Comparison of ENCODE assay signal across 8 cellular contexts in genomic region chr22:19478466-19479357, GRCh38. TPM values are rescaled to one million over a fixed set of nuclear protein-coding genes. Genes with fewer than 3 reads are reported as not detected.
DNase-seq lines count a peak whose midpoint lies in the region; ATAC-seq, FAIRE-seq and TF ChIP-seq lines count a peak whose summit lies in the region.

A gene with protein sequence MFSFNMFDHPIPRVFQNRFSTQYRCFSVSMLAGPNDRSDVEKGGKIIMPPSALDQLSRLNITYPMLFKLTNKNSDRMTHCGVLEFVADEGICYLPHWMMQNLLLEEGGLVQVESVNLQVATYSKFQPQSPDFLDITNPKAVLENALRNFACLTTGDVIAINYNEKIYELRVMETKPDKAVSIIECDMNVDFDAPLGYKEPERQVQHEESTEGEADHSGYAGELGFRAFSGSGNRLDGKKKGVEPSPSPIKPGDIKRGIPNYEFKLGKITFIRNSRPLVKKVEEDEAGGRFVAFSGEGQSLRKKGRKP (minus strand): TSS chr22:19479193. CDS start chr22:19479085, 108 bp downstream.

- H3K27ac Mint-ChIP-seq in dendritic cell treated with granulocyte-macrophage colony-stimulating factor and Interleukin-4, amounts not matched to agents 40 ng/mL and 50 ng/mL, for 4 days: peak within 1 kb of the TSS; percentile 97

- DNase-seq in NCI-H460 (ENCODE audit: extremely low read depth, low read depth) (peak; percentile 59), HepG2 (ENCODE audit: low spot score) (peak; percentile 70)
- peak; percentile 63 to 67 for DNase-seq in activated CD4-positive, alpha-beta T cell treated with anti-CD3 and anti-CD28 coated beads, Interleukin-2, amount 50 U/mL, for 24 hours (ENCODE audit: low read depth in 1 of 2, low spot score in 1 of 2)
- DNase-seq in stimulated activated CD4-positive, alpha-beta T cell treated with anti-CD3 and anti-CD28 coated beads, Interleukin-4, amount 100 ng/mL, for 24 hours: peak; percentile 81

- no peak; a peak in 1 of 4 replicates for TF ChIP-seq EP300 in HepG2 (IDR thresholded peaks at IDR 0.05; ENCODE audit: low read depth in 2 of 2, low read length in 2 of 2)
- TF ChIP-seq EP300 in HepG2 (CRISPR knock-in tag; IDR thresholded peaks at IDR 0.05; ENCODE audit: borderline replicate concordance): no peak

- H3K4me2 ChIP-seq in HepG2 (ENCODE audit: low read depth, low read length): peak within 1 kb of the TSS; percentile 83

- H3K4me3 Mint-ChIP-seq in dendritic cell treated with granulocyte-macrophage colony-stimulating factor and Interleukin-4, amounts not matched to agents 40 ng/mL and 50 ng/mL, for 4 days: peak within 1 kb of the TSS; percentile 88

- TF ChIP-seq RAD21 in HepG2 (CRISPR knock-in tag; IDR thresholded peaks at IDR 0.05): no peak

- in situ Hi-C loops in HepG2 (cut with HindIII; ENCODE audit: extremely low pct_ligation_motif_present, low pct_unique_long_range_greater_than_20kb): loop anchor here (10.0 kb wide), 1 partner anchor 184 kb away; the partner anchor contains the start of gene CLTCL1

- no peak for TF ChIP-seq CTCF in HepG2 (CRISPR knock-in tag; IDR thresholded peaks at IDR 0.05)

- CTCF ChIA-PET in HepG2 (lab: Yijun Ruan, JAX; ENCODE audit: low intra/inter-chr PET ratio, low total read pairs): no interaction called here

- peak; percentile 47 for ATAC-seq in HG03064 (IDR thresholded peaks at IDR 0.05; ENCODE audit: low read depth, unreplicated experiment)
- peak; percentile 87 for ATAC-seq in HepG2

- no peaks in the 10 kb centered on the region for H3K36me3 ChIP-seq in ACC112 (ENCODE audit: insufficient read depth, low read length)
- peaks cover 6 to 17% of the 10 kb centered on the region in 2 experiments for H3K36me3 ChIP-seq in HepG2 (replicated peaks in 1 of 2; ENCODE audit: control insufficient read depth in 1 of 2, insufficient read depth in 2 of 2, low read length in 2 of 2)

- H3K4me1 ChIP-seq in ACC112 (ENCODE audit: control insufficient read depth, insufficient read depth, low read length, unreplicated experiment) (peaks cover 31% of the 10 kb centered on the region), HepG2 (ENCODE audit: insufficient read depth, low read length) (peaks cover 26% of the 10 kb centered on the region)

- H3K27ac ChIP-seq in ACC112 (ENCODE audit: low read depth, low read length) (peak within 1 kb of the TSS; percentile 93), HepG2 (ENCODE audit: extremely low read length, insufficient read depth, low read length) (peak within 1 kb of the TSS; percentile 97)

- H3K9ac ChIP-seq in HepG2 (ENCODE audit: insufficient read depth, low read depth, low read length): peak within 1 kb of the TSS; percentile 97

- peaks cover 13% of the 10 kb centered on the region; the same call in 1 of the 2 replicates for H4K20me1 ChIP-seq in HepG2 (ENCODE audit: insufficient read depth, low read length)

- H3K27me3 Mint-ChIP-seq in dendritic cell treated with granulocyte-macrophage colony-stimulating factor and Interleukin-4, amounts not matched to agents 40 ng/mL and 50 ng/mL, for 4 days: no peaks in the 10 kb centered on the region

- H3K4me3 ChIP-seq in ACC112 (ENCODE audit: low read depth, low read length) (peak within 1 kb of the TSS; percentile 97), HepG2 (replicated peaks in 1 of 3; ENCODE audit: insufficient read depth in 1 of 3, low read depth in 2 of 3, low read length in 3 of 3) (peak within 1 kb of the TSS; percentile 71 to 98 (median 97))

- H2AFZ ChIP-seq in ACC112 (ENCODE audit: low read length, unreplicated experiment) (peak within 1 kb of the TSS; percentile 35), HepG2 (ENCODE audit: low read length) (peak within 1 kb of the TSS; percentile 99)

- POLR2A ChIA-PET in HepG2 (lab: Yijun Ruan, JAX): interaction anchor here (1.0 to 2.1 kb wide), 4 partner anchors 31 to 334 kb away, joined by 4 to 12 read pairs (median 7); partner anchors contain the start of genes C22orf39, ESS2, HIRA and MRPL40

- no peaks in the 10 kb centered on the region for H3K27me3 ChIP-seq in ACC112 (ENCODE audit: insufficient read depth, low read length)
- H3K27me3 ChIP-seq in HepG2 (ENCODE audit: control insufficient read depth in 1 of 2, insufficient read depth in 2 of 2, low read length in 2 of 2): no peaks in the 10 kb centered on the region; a peak in 1 of 5 replicates

- H3K79me2 ChIP-seq in ACC112 (ENCODE audit: control insufficient read depth, insufficient read depth, low read length, unreplicated experiment): peaks cover 55% of the 10 kb centered on the region
- peaks cover 51% of the 10 kb centered on the region for H3K79me2 ChIP-seq in HepG2 (ENCODE audit: insufficient read depth, low read length)

- H3K9me3 ChIP-seq in HepG2 (ENCODE audit: low read length): no peaks in the 10 kb centered on the region

- H3K4me1 Mint-ChIP-seq in dendritic cell treated with granulocyte-macrophage colony-stimulating factor and Interleukin-4, amounts not matched to agents 40 ng/mL and 50 ng/mL, for 4 days (ENCODE audit: low read depth): peaks cover 29% of the 10 kb centered on the region

- no peak for FAIRE-seq in HepG2 (lab: Jason Lieb, UNC)

- TF ChIP-seq POLR2A in GM18526 (IDR thresholded peaks at IDR 0.05; ENCODE audit: extremely low read depth, insufficient read length) (peak; percentile 53), HepG2 (IDR thresholded peaks at IDR 0.05; ENCODE audit: insufficient read depth in 1 of 2, low read depth in 2 of 2, low read length in 2 of 2) (peak in 1 of 2 experiments; percentile 60; a peak in 2 of 4 replicates)

- intact Hi-C loops in dendritic cell treated with granulocyte-macrophage colony-stimulating factor and Interleukin-4, amounts not matched to agents 40 ng/mL and 50 ng/mL, for 4 days (cut with micrococcal nuclease): loop anchor here (1.0 to 10.0 kb wide), 5 partner anchors 31 to 334 kb away; partner anchors contain the start of genes C22orf39, CLTCL1, ESS2 and MRPL40
- intact Hi-C loops in HepG2 (cut with micrococcal nuclease; ENCODE audit: unreplicated experiment): loop anchor here (2.0 to 10.0 kb wide), 4 partner anchors 32 to 174 kb away; partner anchors contain the start of genes C22orf39 and HIRA

- BruUV-seq in HepG2 (replicated peaks; lab: Mats Ljungman, UMichigan): TSS peak; percentile 65

- H3K36me3 Mint-ChIP-seq in dendritic cell treated with granulocyte-macrophage colony-stimulating factor and Interleukin-4, amounts not matched to agents 40 ng/mL and 50 ng/mL, for 4 days (ENCODE audit: low read depth): peaks cover 35% of the 10 kb centered on the region

- 1% methylated on average over 18 of the region's 66 CpGs for WGBS in HepG2 (ENCODE audit: low lambda C conversion rate)

- H3K9me3 Mint-ChIP-seq in dendritic cell treated with granulocyte-macrophage colony-stimulating factor and Interleukin-4, amounts not matched to agents 40 ng/mL and 50 ng/mL, for 4 days: no peaks in the 10 kb centered on the region

TF ChIP-seq in HepG2, 621 proteins besides CTCF, POLR2A, EP300 and RAD21 (continues in another document):
- TF ChIP-seq KDM2A (CRISPR knock-in tag; IDR thresholded peaks at IDR 0.05; ENCODE audit: borderline replicate concordance, low read depth): peak; percentile 28; the same call in 1 of the 2 replicates
- no peak for TF ChIP-seq RFX5 (IDR thresholded peaks at IDR 0.05; ENCODE audit: low read depth, low read length)
- peak; percentile 50; the same call in 1 of the 2 replicates for TF ChIP-seq KDM5B (CRISPR knock-in tag; IDR thresholded peaks at IDR 0.05; ENCODE audit: borderline replicate concordance)
- TF ChIP-seq RBFOX2 (IDR thresholded peaks at IDR 0.05; ENCODE audit: low read depth, low read length): peak; percentile 80
- TF ChIP-seq ARID2 (CRISPR knock-in tag; IDR thresholded peaks at IDR 0.05; ENCODE audit: borderline replicate concordance): no peak
- TF ChIP-seq ZNF674 (CRISPR knock-in tag; IDR thresholded peaks at IDR 0.05; ENCODE audit: low read depth): no peak
- no peak for TF ChIP-seq ZKSCAN1 (IDR thresholded peaks at IDR 0.05; ENCODE audit: low read length)
- TF ChIP-seq NFKBIZ (CRISPR knock-in tag; IDR thresholded peaks at IDR 0.05): no peak
- TF ChIP-seq DNMT1 (CRISPR knock-in tag; IDR thresholded peaks at IDR 0.05): no peak

RNA-seq across cellular contexts. Expression of the gene that starts here (rescaled TPM):
- 49.7 and 56.8 TPM in 2 replicates for total RNA-seq in NCI-H460 (2014; rRNA removed; shearing (Covaris generic))
- polyA plus RNA-seq in NCI-H460 (2014; cell fraction: nucleus; rRNA removed): 34.1 and 44.0 TPM in 2 replicates
- total RNA-seq in HepG2 (2016; rRNA removed; fragmentation: Illumina TruSeq; extraction: Trizol): 51.1 and 58.2 TPM in 2 replicates
- 23.2 and 32.3 TPM in 2 replicates for total RNA-seq in HepG2 (2016; cell fraction: cytosol; rRNA removed; fragmentation: Illumina TruSeq; extraction: Trizol; ENCODE audit: low read depth)
- 55.2 and 58.4 TPM in 2 replicates for total RNA-seq in HepG2 (2016; cell fraction: insoluble cytoplasmic fraction; rRNA removed; fragmentation: Illumina TruSeq; extraction: Trizol)
- total RNA-seq in HepG2 (2016; cell fraction: membrane; rRNA removed; fragmentation: Illumina TruSeq; extraction: Trizol): 29.0 and 30.3 TPM in 2 replicates
- 29.6 and 37.6 TPM in 2 replicates for total RNA-seq in HepG2 (2016; cell fraction: nucleus; rRNA removed; fragmentation: Illumina TruSeq; extraction: Trizol)
- polyA plus RNA-seq in HepG2 (2011; rRNA removed): 45.0 and 47.9 TPM in 2 replicates
- polyA plus RNA-seq in HepG2 (2011; cell fraction: cytosol; rRNA removed): 41.5 and 49.4 TPM in 2 replicates
- 42.9 and 51.2 TPM in 2 replicates for polyA plus RNA-seq in HepG2 (2011; cell fraction: nucleus; rRNA removed)
- polyA plus RNA-seq in HepG2 (2012): 29.1 and 43.9 TPM in 2 replicates
- 54.2 and 76.9 TPM in 2 replicates for polyA plus RNA-seq in HepG2 (2016; cell fraction: cytosol; fragmentation: Illumina TruSeq; extraction: Trizol; ENCODE audit: low read depth)
- polyA plus RNA-seq in HepG2 (2016; cell fraction: insoluble cytoplasmic fraction; fragmentation: Illumina TruSeq; extraction: Trizol; ENCODE audit: low read depth): 87.5 and 96.2 TPM in 2 replicates
- polyA plus RNA-seq in HepG2 (2016; cell fraction: membrane; fragmentation: Illumina TruSeq; extraction: Trizol; ENCODE audit: low read depth): 46.8 and 50.4 TPM in 2 replicates
- polyA plus RNA-seq in HepG2 (2016; cell fraction: nucleus; fragmentation: Illumina TruSeq; extraction: Trizol; ENCODE audit: insufficient read depth, low read depth): 73.9 and 75.5 TPM in 2 replicates
- 41.3 and 201 TPM in 2 replicates for polyA minus RNA-seq in HepG2 (2011; rRNA and poly(A)+ RNA removed; ENCODE audit: low replicate concordance)
- polyA minus RNA-seq in HepG2 (2011; cell fraction: cytosol; rRNA and poly(A)+ RNA removed): 13.8 and 14.2 TPM in 2 replicates
- polyA minus RNA-seq in HepG2 (2011; cell fraction: nucleus; rRNA and poly(A)+ RNA removed): 32.1 and 32.2 TPM in 2 replicates

Comparison
In these comparisons a context has a peak if more than half of its experiments do, and no peak if none do; other contexts are left out.
1. Peak in every context shown above with its lines: DNase-seq, ATAC-seq, H3K4me3 ChIP-seq and H3K27ac ChIP-seq.